23 cellular contexts compared by ENCODE assay signal in the genomic region with DNA sequence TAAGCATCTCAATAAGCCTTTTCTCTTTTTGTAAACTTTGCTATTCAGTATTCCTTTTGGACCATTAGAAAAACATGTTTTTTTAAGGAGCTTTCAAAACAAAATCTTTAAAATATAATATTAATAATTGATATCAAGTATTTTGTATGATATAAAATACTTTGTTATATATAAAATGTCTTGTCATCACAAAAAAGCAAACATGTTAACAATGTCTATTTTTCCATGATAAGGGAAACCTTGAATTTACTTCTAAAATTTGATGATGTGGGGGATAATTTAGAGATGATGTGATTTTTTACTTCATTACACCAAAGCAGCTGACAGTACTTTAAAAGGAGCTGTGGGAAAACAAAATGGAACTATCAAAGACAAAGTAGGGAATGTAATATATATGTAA.
"Had no signal": no experiment of that assay in that cellular context is flagged by ENCODE, and none has a peak within 500 bp of the region (broad histone marks: within the 10 kb centered on the region; RNA-seq: fewer than 3 reads in every experiment).

No MANE protein-coding gene starts in this region.

- H3K4me1 ChIP-seq: colonic mucosa, esophagus muscularis mucosa, foreskin keratinocyte, gastrocnemius medialis, heart right ventricle, left lung, lower lobe of right lung had no signal

- H3K4me3 ChIP-seq: colonic mucosa, esophagus muscularis mucosa, gastrocnemius medialis, heart right ventricle, left lung, lower lobe of right lung had no signal

- H3K36me3 ChIP-seq: colonic mucosa, esophagus muscularis mucosa, gastrocnemius medialis, heart right ventricle, left lung, lower lobe of right lung had no signal

- ATAC-seq: effector memory CD8-positive, alpha-beta T cell; foreskin keratinocyte; gastrocnemius medialis; heart right ventricle; left cardiac atrium; left lung; left ventricle myocardium superior; lower lobe of right lung; naive thymus-derived CD4-positive, alpha-beta T cell had no signal

- H3K27ac Mint-ChIP-seq: dendritic cell treated with granulocyte-macrophage colony-stimulating factor and Interleukin-4, amounts not matched to agents 40 ng/mL and 50 ng/mL, for 4 days; effector memory CD8-positive, alpha-beta T cell; endodermal cell; naive thymus-derived CD4-positive, alpha-beta T cell had no signal

- H3K27me3 Mint-ChIP-seq: dendritic cell treated with granulocyte-macrophage colony-stimulating factor and Interleukin-4, amounts not matched to agents 40 ng/mL and 50 ng/mL, for 4 days; effector memory CD8-positive, alpha-beta T cell; naive thymus-derived CD4-positive, alpha-beta T cell had no signal

- H3K27ac ChIP-seq: colonic mucosa, esophagus muscularis mucosa, foreskin keratinocyte, gastrocnemius medialis, heart right ventricle, left lung, lower lobe of right lung had no signal

- FAIRE-seq: endothelial cell of umbilical vein, islet of Langerhans, keratinocyte had no signal

- H3K4me1 Mint-ChIP-seq: naive thymus-derived CD4-positive, alpha-beta T cell had no signal

- H3K4me3 Mint-ChIP-seq: dendritic cell treated with granulocyte-macrophage colony-stimulating factor and Interleukin-4, amounts not matched to agents 40 ng/mL and 50 ng/mL, for 4 days; effector memory CD8-positive, alpha-beta T cell; endodermal cell; naive thymus-derived CD4-positive, alpha-beta T cell had no signal

- H3K9me3 ChIP-seq: colonic mucosa, esophagus muscularis mucosa, gastrocnemius medialis, left lung, lower lobe of right lung had no signal

- H3K27me3 ChIP-seq: colonic mucosa, esophagus muscularis mucosa, foreskin keratinocyte, gastrocnemius medialis, heart right ventricle, left lung had no signal

- H3K36me3 Mint-ChIP-seq: naive thymus-derived CD4-positive, alpha-beta T cell had no signal

- DNase-seq: colonic mucosa; cortex of kidney; effector CD8-positive, alpha-beta T cell; effector memory CD8-positive, alpha-beta T cell; endodermal cell; foreskin keratinocyte; gastrocnemius medialis; glutamatergic neuron; head of caudate nucleus; heart right ventricle; hippocampal formation; left cardiac atrium; left lung; left ventricle myocardium superior; lower lobe of right lung; mesendoderm; midbrain; naive thymus-derived CD4-positive, alpha-beta T cell had no signal
